In the genomic region with DNA sequence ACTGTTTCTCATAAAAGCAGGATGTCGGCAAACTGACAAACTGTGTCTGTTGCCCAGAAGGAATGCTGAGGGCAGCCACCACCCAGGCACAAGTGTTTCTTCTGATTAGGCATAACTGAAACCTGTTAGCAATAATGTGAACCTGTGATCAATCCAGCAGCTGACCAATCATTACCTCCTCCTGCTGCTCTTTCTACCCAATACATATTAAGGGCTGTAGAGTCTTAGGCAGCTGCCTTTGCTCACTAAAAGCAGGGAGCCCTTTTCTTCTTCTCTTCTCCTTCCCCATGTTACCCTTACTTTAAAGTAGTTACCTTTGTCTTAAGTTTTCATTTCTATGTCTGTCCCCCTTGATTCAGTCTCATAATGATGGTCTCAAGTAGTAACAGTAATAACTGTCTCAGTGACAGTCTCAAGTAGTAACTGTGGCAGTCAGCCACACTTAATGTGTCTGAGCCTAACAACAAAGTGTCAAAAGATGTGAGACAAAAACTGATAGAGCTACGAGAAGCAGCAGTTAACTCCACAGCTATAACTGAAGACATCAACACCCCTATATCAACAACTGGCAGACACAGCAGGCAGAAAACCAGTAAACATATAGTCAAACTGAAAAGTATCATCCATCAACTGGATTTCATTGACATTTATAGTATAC, we compare ENCODE assay signal across 1 cellular context.
TF ChIP-seq lines count a peak whose summit lies in the region.

No MANE protein-coding gene starts in this region.

TF ChIP-seq in K562, 482 proteins besides CTCF, POLR2A, EP300 and RAD21 (continued from another document and continues in another):
- no peak for TF ChIP-seq ILF3 (IDR thresholded peaks at IDR 0.05; ENCODE audit: borderline replicate concordance)
- TF ChIP-seq, protein P1, sequence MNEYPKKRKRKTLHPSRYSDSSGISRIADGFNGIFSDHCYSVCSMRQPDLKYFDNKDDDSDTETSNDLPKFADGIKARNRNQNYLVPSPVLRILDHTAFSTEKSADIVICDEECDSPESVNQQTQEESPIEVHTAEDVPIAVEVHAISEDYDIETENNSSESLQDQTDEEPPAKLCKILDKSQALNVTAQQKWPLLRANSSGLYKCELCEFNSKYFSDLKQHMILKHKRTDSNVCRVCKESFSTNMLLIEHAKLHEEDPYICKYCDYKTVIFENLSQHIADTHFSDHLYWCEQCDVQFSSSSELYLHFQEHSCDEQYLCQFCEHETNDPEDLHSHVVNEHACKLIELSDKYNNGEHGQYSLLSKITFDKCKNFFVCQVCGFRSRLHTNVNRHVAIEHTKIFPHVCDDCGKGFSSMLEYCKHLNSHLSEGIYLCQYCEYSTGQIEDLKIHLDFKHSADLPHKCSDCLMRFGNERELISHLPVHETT (CRISPR knock-in tag; conservative IDR thresholded peaks at IDR 0.05 in 1 of 2, IDR thresholded peaks at IDR 0.05 in 1 of 2), result no peak
- no peak for TF ChIP-seq NR1H2 (CRISPR knock-in tag; IDR thresholded peaks at IDR 0.05)
- TF ChIP-seq ATF2 (CRISPR knock-in tag; IDR thresholded peaks at IDR 0.05), result no peak
- no peak for TF ChIP-seq ZNF124 (CRISPR knock-in tag; IDR thresholded peaks at IDR 0.05)
- no peak for TF ChIP-seq MYC (IDR thresholded peaks at IDR 0.05; ENCODE audit: low read depth, low read length)
- no peak for TF ChIP-seq MYC (CRISPR knock-in tag; IDR thresholded peaks at IDR 0.05; ENCODE audit: borderline replicate concordance, low read depth)
- TF ChIP-seq YBX1 (IDR thresholded peaks at IDR 0.05), result no peak
- TF ChIP-seq ZNF512 (tag; IDR thresholded peaks at IDR 0.05), result no peak
- no peak for TF ChIP-seq FOXA1 (IDR thresholded peaks at IDR 0.05; ENCODE audit: borderline replicate concordance)
- no peak for TF ChIP-seq PHB (CRISPR knock-in tag; IDR thresholded peaks at IDR 0.05)
- no peak for TF ChIP-seq TGIF2 (CRISPR knock-in tag; IDR thresholded peaks at IDR 0.05)
- TF ChIP-seq STAT6 (CRISPR knock-in tag; IDR thresholded peaks at IDR 0.05), result 0 out of 2 replicates have a peak, but pooled peaks have one; percentile 61
- TF ChIP-seq KDM1A (IDR thresholded peaks at IDR 0.05), result no peak; a peak in 1 of 4 replicates
- TF ChIP-seq MECOM (CRISPR knock-in tag; IDR thresholded peaks at IDR 0.05), result no peak
- no peak for TF ChIP-seq ZNF778 (CRISPR knock-in tag; IDR thresholded peaks at IDR 0.05)
- TF ChIP-seq, protein P2, sequence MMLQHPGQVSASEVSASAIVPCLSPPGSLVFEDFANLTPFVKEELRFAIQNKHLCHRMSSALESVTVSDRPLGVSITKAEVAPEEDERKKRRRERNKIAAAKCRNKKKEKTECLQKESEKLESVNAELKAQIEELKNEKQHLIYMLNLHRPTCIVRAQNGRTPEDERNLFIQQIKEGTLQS (IDR thresholded peaks at IDR 0.05), result no peak
- TF ChIP-seq, protein P2 (CRISPR knock-in tag; conservative IDR thresholded peaks at IDR 0.05), result 0 out of 2 replicates have a peak, but pooled peaks have one; percentile 41
- TF ChIP-seq, protein P3, sequence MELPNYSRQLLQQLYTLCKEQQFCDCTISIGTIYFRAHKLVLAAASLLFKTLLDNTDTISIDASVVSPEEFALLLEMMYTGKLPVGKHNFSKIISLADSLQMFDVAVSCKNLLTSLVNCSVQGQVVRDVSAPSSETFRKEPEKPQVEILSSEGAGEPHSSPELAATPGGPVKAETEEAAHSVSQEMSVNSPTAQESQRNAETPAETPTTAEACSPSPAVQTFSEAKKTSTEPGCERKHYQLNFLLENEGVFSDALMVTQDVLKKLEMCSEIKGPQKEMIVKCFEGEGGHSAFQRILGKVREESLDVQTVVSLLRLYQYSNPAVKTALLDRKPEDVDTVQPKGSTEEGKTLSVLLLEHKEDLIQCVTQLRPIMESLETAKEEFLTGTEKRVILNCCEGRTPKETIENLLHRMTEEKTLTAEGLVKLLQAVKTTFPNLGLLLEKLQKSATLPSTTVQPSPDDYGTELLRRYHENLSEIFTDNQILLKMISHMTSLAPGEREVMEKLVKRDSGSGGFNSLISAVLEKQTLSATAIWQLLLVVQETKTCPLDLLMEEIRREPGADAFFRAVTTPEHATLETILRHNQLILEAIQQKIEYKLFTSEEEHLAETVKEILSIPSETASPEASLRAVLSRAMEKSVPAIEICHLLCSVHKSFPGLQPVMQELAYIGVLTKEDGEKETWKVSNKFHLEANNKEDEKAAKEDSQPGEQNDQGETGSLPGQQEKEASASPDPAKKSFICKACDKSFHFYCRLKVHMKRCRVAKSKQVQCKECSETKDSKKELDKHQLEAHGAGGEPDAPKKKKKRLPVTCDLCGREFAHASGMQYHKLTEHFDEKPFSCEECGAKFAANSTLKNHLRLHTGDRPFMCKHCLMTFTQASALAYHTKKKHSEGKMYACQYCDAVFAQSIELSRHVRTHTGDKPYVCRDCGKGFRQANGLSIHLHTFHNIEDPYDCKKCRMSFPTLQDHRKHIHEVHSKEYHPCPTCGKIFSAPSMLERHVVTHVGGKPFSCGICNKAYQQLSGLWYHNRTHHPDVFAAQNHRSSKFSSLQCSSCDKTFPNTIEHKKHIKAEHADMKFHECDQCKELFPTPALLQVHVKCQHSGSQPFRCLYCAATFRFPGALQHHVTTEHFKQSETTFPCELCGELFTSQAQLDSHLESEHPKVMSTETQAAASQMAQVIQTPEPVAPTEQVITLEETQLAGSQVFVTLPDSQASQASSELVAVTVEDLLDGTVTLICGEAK (IDR thresholded peaks at IDR 0.05), result no peak
- TF ChIP-seq, protein P3 (CRISPR knock-in tag; IDR thresholded peaks at IDR 0.05), result no peak
- peak; percentile 38 for TF ChIP-seq TAF9B (IDR thresholded peaks at IDR 0.05; ENCODE audit: partially characterized antibody)
- no peak for TF ChIP-seq MITF (IDR thresholded peaks at IDR 0.05)
- TF ChIP-seq CHCHD3 (CRISPR knock-in tag; IDR thresholded peaks at IDR 0.05), result no peak
- TF ChIP-seq ZNF77 (CRISPR knock-in tag; IDR thresholded peaks at IDR 0.05), result no peak
- TF ChIP-seq LARP7 (IDR thresholded peaks at IDR 0.05), result no peak
- TF ChIP-seq ARID1B (IDR thresholded peaks at IDR 0.05), result peak; percentile 59
- TF ChIP-seq NFXL1 (CRISPR knock-in tag; IDR thresholded peaks at IDR 0.05), result peak; percentile 18; the same call in 1 of the 2 replicates
- TF ChIP-seq, protein P4, sequence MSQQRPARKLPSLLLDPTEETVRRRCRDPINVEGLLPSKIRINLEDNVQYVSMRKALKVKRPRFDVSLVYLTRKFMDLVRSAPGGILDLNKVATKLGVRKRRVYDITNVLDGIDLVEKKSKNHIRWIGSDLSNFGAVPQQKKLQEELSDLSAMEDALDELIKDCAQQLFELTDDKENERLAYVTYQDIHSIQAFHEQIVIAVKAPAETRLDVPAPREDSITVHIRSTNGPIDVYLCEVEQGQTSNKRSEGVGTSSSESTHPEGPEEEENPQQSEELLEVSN (IDR thresholded peaks at IDR 0.05; ENCODE audit: borderline replicate concordance in 1 of 2, extremely low read depth in 1 of 2, insufficient read depth in 1 of 2, insufficient read length in 1 of 2, low read depth in 1 of 2, low read length in 1 of 2, poor library complexity in 1 of 2, severe bottlenecking in 1 of 2), result no peak
- TF ChIP-seq, protein P5, sequence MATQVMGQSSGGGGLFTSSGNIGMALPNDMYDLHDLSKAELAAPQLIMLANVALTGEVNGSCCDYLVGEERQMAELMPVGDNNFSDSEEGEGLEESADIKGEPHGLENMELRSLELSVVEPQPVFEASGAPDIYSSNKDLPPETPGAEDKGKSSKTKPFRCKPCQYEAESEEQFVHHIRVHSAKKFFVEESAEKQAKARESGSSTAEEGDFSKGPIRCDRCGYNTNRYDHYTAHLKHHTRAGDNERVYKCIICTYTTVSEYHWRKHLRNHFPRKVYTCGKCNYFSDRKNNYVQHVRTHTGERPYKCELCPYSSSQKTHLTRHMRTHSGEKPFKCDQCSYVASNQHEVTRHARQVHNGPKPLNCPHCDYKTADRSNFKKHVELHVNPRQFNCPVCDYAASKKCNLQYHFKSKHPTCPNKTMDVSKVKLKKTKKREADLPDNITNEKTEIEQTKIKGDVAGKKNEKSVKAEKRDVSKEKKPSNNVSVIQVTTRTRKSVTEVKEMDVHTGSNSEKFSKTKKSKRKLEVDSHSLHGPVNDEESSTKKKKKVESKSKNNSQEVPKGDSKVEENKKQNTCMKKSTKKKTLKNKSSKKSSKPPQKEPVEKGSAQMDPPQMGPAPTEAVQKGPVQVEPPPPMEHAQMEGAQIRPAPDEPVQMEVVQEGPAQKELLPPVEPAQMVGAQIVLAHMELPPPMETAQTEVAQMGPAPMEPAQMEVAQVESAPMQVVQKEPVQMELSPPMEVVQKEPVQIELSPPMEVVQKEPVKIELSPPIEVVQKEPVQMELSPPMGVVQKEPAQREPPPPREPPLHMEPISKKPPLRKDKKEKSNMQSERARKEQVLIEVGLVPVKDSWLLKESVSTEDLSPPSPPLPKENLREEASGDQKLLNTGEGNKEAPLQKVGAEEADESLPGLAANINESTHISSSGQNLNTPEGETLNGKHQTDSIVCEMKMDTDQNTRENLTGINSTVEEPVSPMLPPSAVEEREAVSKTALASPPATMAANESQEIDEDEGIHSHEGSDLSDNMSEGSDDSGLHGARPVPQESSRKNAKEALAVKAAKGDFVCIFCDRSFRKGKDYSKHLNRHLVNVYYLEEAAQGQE (CRISPR knock-in tag; IDR thresholded peaks at IDR 0.05; ENCODE audit: low read depth), result no peak
- 0 out of 2 replicates have a peak, but pooled peaks have one; percentile 55 for TF ChIP-seq CC2D1A (IDR thresholded peaks at IDR 0.05)
